1 cellular context compared by ENCODE assay signal in genomic region chr22:24474649-24475048, GRCh38.
TF ChIP-seq lines count a peak whose summit lies in the region.

No MANE protein-coding gene starts in this region.

TF ChIP-seq in SK-N-SH, 30 proteins besides CTCF, POLR2A, EP300 and RAD21:
- TF ChIP-seq ZBTB33 (IDR thresholded peaks at IDR 0.05; ENCODE audit: borderline replicate concordance, low read depth) (no peak), CHD2 (IDR thresholded peaks at IDR 0.05; ENCODE audit: low read length, partially characterized antibody) (no peak), MXI1 (IDR thresholded peaks at IDR 0.05; ENCODE audit: low read depth, low read length) (no peak), NRF1 (IDR thresholded peaks at IDR 0.05; ENCODE audit: low read depth, low read length) (no peak), RXRA (IDR thresholded peaks at IDR 0.05; ENCODE audit: borderline replicate concordance, low read depth) (no peak)
TF ChIP-seq in SK-N-SH: peak in this region for 0.
